2 cellular contexts compared by ENCODE assay signal in genomic region chr10:60461688-60462087, GRCh38.
TF ChIP-seq lines count a peak whose summit lies in the region.

No MANE protein-coding gene starts in this region.

TF ChIP-seq in GM23338, 12 proteins besides CTCF, POLR2A, EP300 and RAD21 (continued from another document):
- TF ChIP-seq REST (IDR thresholded peaks at IDR 0.05; ENCODE audit: unreplicated experiment) (no peak), POLR2AphosphoS5 (IDR thresholded peaks at IDR 0.05; ENCODE audit: low read depth) (no peak)

TF ChIP-seq in WTC11, 78 proteins besides CTCF, POLR2A, EP300 and RAD21 (continued from another document):
- no peak for TF ChIP-seq FOXJ3 (CRISPR knock-in tag; IDR thresholded peaks at IDR 0.05; ENCODE audit: borderline replicate concordance)
- no peak for TF ChIP-seq CBFB (CRISPR knock-in tag; IDR thresholded peaks at IDR 0.05; ENCODE audit: low read depth)
- no peak for TF ChIP-seq E2F4 (CRISPR knock-in tag; IDR thresholded peaks at IDR 0.05; ENCODE audit: borderline replicate concordance, low read depth)
- TF ChIP-seq E2F1 (CRISPR knock-in tag; IDR thresholded peaks at IDR 0.05) = no peak
- no peak for TF ChIP-seq JAZF1 (CRISPR knock-in tag; IDR thresholded peaks at IDR 0.05)
- no peak for TF ChIP-seq ATF2 (CRISPR knock-in tag; IDR thresholded peaks at IDR 0.05; ENCODE audit: borderline replicate concordance, low read depth)
